ENCODE assay signal across 11 cellular contexts in genomic region chr1:53737648-53738204, GRCh38. TPM values are rescaled to one million over a fixed set of nuclear protein-coding genes. Genes with fewer than 3 reads are reported as not detected.
DNase-seq lines count a peak whose midpoint lies in the region; ATAC-seq and TF ChIP-seq lines count a peak whose summit lies in the region.
"Had no signal": no experiment of that assay in that cellular context is flagged by ENCODE, and none has a peak within 500 bp of the region (broad histone marks: within the 10 kb centered on the region; RNA-seq: fewer than 3 reads in every experiment).

No MANE protein-coding gene starts in this region.

- DNase-seq in NCI-H146 (lab: John Stamatoyannopoulos, UW) = peak; percentile 27
- DNase-seq in NCI-H146 treated with DMSO at 0.1 percent for 48 hours (lab: John Stamatoyannopoulos, UW; ENCODE audit: unreplicated experiment) = no peak
- peak; percentile 26 for DNase-seq in astrocyte of the spinal cord (ENCODE audit: low read depth, low spot score)
- DNase-seq in iPS-NIHi7 (ENCODE audit: extremely low spot score) = peak; percentile 51
- no peak for DNase-seq in GM19238 (ENCODE audit: insufficient read length, low spot score)
- no peak for DNase-seq in SIG-M5 treated with dmso at 0.1 percent for 504 hours (lab: John Stamatoyannopoulos, UW; ENCODE audit: unreplicated experiment)
- DNase-seq: activated CD4-positive, CD25-positive, alpha-beta regulatory T cell; effector CD8-positive, alpha-beta T cell; NCI-H2029 had no signal

- peaks cover 10% of the 10 kb centered on the region for H3K36me3 ChIP-seq in skeletal muscle satellite cell (ENCODE audit: insufficient read depth, low read length)

- H3K4me3 ChIP-seq in astrocyte of the spinal cord (ENCODE audit: low read depth, low read length) = peak overlapping the region; percentile 72
- H3K4me3 ChIP-seq in skeletal muscle satellite cell (ENCODE audit: low read length) = peak overlapping the region; percentile 84

- no peak for ATAC-seq in GM18520 (IDR thresholded peaks at IDR 0.05; ENCODE audit: unreplicated experiment)

- no peaks in the 10 kb centered on the region for H3K27me3 ChIP-seq in skeletal muscle satellite cell (ENCODE audit: control insufficient read depth, insufficient read depth, low read length)

- H3K9ac ChIP-seq in skeletal muscle satellite cell (ENCODE audit: low read depth, low read length) = peak overlapping the region; percentile 83

- no peaks in the 10 kb centered on the region for H3K9me3 ChIP-seq in skeletal muscle satellite cell (replicated peaks; ENCODE audit: low read length)

- H3K4me1 ChIP-seq in skeletal muscle satellite cell (ENCODE audit: control insufficient read depth, insufficient read depth, low read length) = peaks cover 71% of the 10 kb centered on the region

- TF ChIP-seq CTCF in astrocyte of the spinal cord (IDR thresholded peaks at IDR 0.05; ENCODE audit: low read depth, low read length) = no peak

- in situ Hi-C loops in astrocyte of the spinal cord (cut with HindIII; ENCODE audit: low sequenced_read_pairs) = no loop called here

- peak overlapping the region; percentile 91 for H3K4me2 ChIP-seq in skeletal muscle satellite cell (ENCODE audit: low read length)

RNA-seq across cellular contexts. Expression of gene GLIS1, which starts 1.2 kb away (rescaled TPM):
- 3.5 and 3.9 TPM in 2 replicates for total RNA-seq in skeletal muscle satellite cell (2012; rRNA removed)

Comparison
In these comparisons a context has a peak if more than half of its experiments do, and no peak if none do; other contexts are left out.
1. DNase-seq: peak in NCI-H146 (single experiment), astrocyte of the spinal cord (single experiment) and iPS-NIHi7 (single experiment); none in NCI-H146 treated with DMSO at 0.1 percent for 48 hours (single experiment), GM19238 (single experiment) and SIG-M5 treated with dmso at 0.1 percent for 504 hours (single experiment).